1 cellular context compared by ENCODE assay signal in genomic region chr20:32109392-32110172, GRCh38.
A peak's percentile ranks its signal among the peaks of the same experiment; 100 is the strongest.
TF ChIP-seq lines count a peak whose summit lies in the region.

TSS of gene TM9SF4 (plus strand) at chr20:32109714. CDS start at chr20:32109741, 27 bp downstream.

TF ChIP-seq in K562, 482 proteins besides CTCF, POLR2A, EP300 and RAD21 (continued from another document and continues in another):
- peak; percentile 78 for TF ChIP-seq ETS1 (conservative IDR thresholded peaks at IDR 0.05; ENCODE audit: control insufficient read depth, low read depth, low read length)
- peak; percentile 93 for TF ChIP-seq RFX1 (IDR thresholded peaks at IDR 0.05)
- no peak for TF ChIP-seq ZNF23 (CRISPR knock-in tag; IDR thresholded peaks at IDR 0.05)
- 0 out of 2 replicates have a peak, but pooled peaks have one; percentile 21 for TF ChIP-seq GTF2E2 (tag; IDR thresholded peaks at IDR 0.05)
- no peak for TF ChIP-seq ZNF407 (IDR thresholded peaks at IDR 0.05; ENCODE audit: low read depth)
- no peak for TF ChIP-seq ZNF133 (CRISPR knock-in tag; IDR thresholded peaks at IDR 0.05)
- TF ChIP-seq ZBTB7A (IDR thresholded peaks at IDR 0.05; ENCODE audit: borderline replicate concordance, control insufficient read depth, low read depth, low read length), result no peak; the same call in 1 of the 2 replicates
- TF ChIP-seq SNRNP70 (optimal IDR thresholded peaks at IDR 0.05; ENCODE audit: low read depth, low read length), result no peak
- TF ChIP-seq PHF20 (IDR thresholded peaks at IDR 0.05; ENCODE audit: partially characterized antibody), result peak; percentile 94
- peak; percentile 89 for TF ChIP-seq ASH1L (IDR thresholded peaks at IDR 0.05; ENCODE audit: borderline replicate concordance, low read depth, partially characterized antibody)
- no peak for TF ChIP-seq PURB (CRISPR knock-in tag; IDR thresholded peaks at IDR 0.05; ENCODE audit: low read depth)
- TF ChIP-seq ZMIZ1 (IDR thresholded peaks at IDR 0.05; ENCODE audit: low read depth in 2 of 2, low read length in 2 of 2), result peak; percentile 6 to 42; a peak in 1 of 4 replicates
- peak; percentile 88 for TF ChIP-seq GMEB1 (CRISPR knock-in tag; IDR thresholded peaks at IDR 0.05)
- no peak for TF ChIP-seq ZNF609 (CRISPR knock-in tag; IDR thresholded peaks at IDR 0.05; ENCODE audit: borderline replicate concordance)
- peak; percentile 76 for TF ChIP-seq POLR2AphosphoS5 (IDR thresholded peaks at IDR 0.05; ENCODE audit: control insufficient read depth, insufficient read depth, low read depth, low read length)
- peak; percentile 54; the same call in 1 of the 2 replicates for TF ChIP-seq FOXK1 (CRISPR knock-in tag; IDR thresholded peaks at IDR 0.05; ENCODE audit: borderline replicate concordance)
- TF ChIP-seq GTF2A2 (tag; IDR thresholded peaks at IDR 0.05), result peak; percentile 25; the same call in 1 of the 2 replicates
- TF ChIP-seq CGGBP1 (CRISPR knock-in tag; IDR thresholded peaks at IDR 0.05), result no peak
- TF ChIP-seq ZNF384 (IDR thresholded peaks at IDR 0.05; ENCODE audit: low read depth, low read length), result 0 out of 2 replicates have a peak, but pooled peaks have one; percentile 22
- TF ChIP-seq NFE2L1 (tag; IDR thresholded peaks at IDR 0.05; ENCODE audit: borderline replicate concordance, low read depth), result no peak
- peak; percentile 21; the same call in 1 of the 2 replicates for TF ChIP-seq BMI1 (IDR thresholded peaks at IDR 0.05; ENCODE audit: low read length)
- peak; percentile 45; the same call in 1 of the 2 replicates for TF ChIP-seq NFE2 (IDR thresholded peaks at IDR 0.05; ENCODE audit: low read depth)
- TF ChIP-seq MAFK (IDR thresholded peaks at IDR 0.05; ENCODE audit: low read length), result peak; percentile 44
- TF ChIP-seq FOXM1 (IDR thresholded peaks at IDR 0.05; ENCODE audit: low read depth), result no peak; the same call in 1 of the 2 replicates
- no peak for TF ChIP-seq FOXM1 (CRISPR knock-in tag; IDR thresholded peaks at IDR 0.05; ENCODE audit: low read depth)
- peak; percentile 69; the same call in 1 of the 2 replicates for TF ChIP-seq CUX1 (CRISPR knock-in tag; IDR thresholded peaks at IDR 0.05)
- TF ChIP-seq FOXJ3 (CRISPR knock-in tag; IDR thresholded peaks at IDR 0.05), result no peak
